ENCODE assay signal across 19 cellular contexts in genomic region chr10:83886871-83887270, GRCh38.
A peak's percentile ranks its signal among the peaks of the same experiment; 100 is the strongest.
DNase-seq lines count a peak whose midpoint lies in the region; ATAC-seq, FAIRE-seq and TF ChIP-seq lines count a peak whose summit lies in the region.
"Had no signal": no experiment of that assay in that cellular context is flagged by ENCODE, and none has a peak within 500 bp of the region (broad histone marks: within the 10 kb centered on the region; RNA-seq: fewer than 3 reads in every experiment).

No MANE protein-coding gene starts in this region.

- FAIRE-seq in bronchial epithelial cell (lab: Jason Lieb, UNC), result no peak
- FAIRE-seq: GM12878, GM18507, HTR-8/SVneo, RCC 7860 had no signal

- no peaks in the 10 kb centered on the region for H3K36me3 Mint-ChIP-seq in neural progenitor cell

- H3K9me3 Mint-ChIP-seq in neural progenitor cell, result peaks cover 3% of the 10 kb centered on the region

- H3K4me2 ChIP-seq in neural progenitor cell, result no peak overlapping the region
- H3K4me2 ChIP-seq: BLaER1 treated with 17β-estradiol and CSF1 and Interleukin-3, amounts not matched to agents 10 nM and 100 nM had no signal

- H3K27ac Mint-ChIP-seq in neural progenitor cell, result no peak overlapping the region
- H3K27ac Mint-ChIP-seq: T-helper 17 cell had no signal

- no peaks in the 10 kb centered on the region for H4K20me1 ChIP-seq in neural progenitor cell (ENCODE audit: low read depth)
- H4K20me1 ChIP-seq: BLaER1 treated with 17β-estradiol and CSF1 and Interleukin-3, amounts not matched to agents 10 nM and 100 nM had no signal

- H3K36me3 ChIP-seq in bronchial epithelial cell (ENCODE audit: control insufficient read depth, insufficient read depth, low read length), result no peaks in the 10 kb centered on the region
- H3K36me3 ChIP-seq in neural progenitor cell, result no peaks in the 10 kb centered on the region
- H3K36me3 ChIP-seq: BLaER1 treated with 17β-estradiol and CSF1 and Interleukin-3, amounts not matched to agents 10 nM and 100 nM had no signal

- no peak overlapping the region for H3K9ac ChIP-seq in neural progenitor cell
- H3K9ac ChIP-seq: BLaER1 treated with 17β-estradiol and CSF1 and Interleukin-3, amounts not matched to agents 10 nM and 100 nM had no signal

- peak; percentile 23 for DNase-seq in DMS153 (lab: John Stamatoyannopoulos, UW)
- no peak for DNase-seq in DMS153 treated with DMSO at 0.1 percent for 48 hours (lab: John Stamatoyannopoulos, UW; ENCODE audit: unreplicated experiment)
- DNase-seq in NCI-H2029 treated with DMSO at 0.1 percent for 48 hours (lab: John Stamatoyannopoulos, UW), result peak; percentile 53
- peak; percentile 15 for DNase-seq in NCI-H69 (lab: John Stamatoyannopoulos, UW)
- DNase-seq in bronchial epithelial cell (ENCODE audit: low read depth), result peak; percentile 17
- no peak for DNase-seq in NK-92 treated with Interleukin-12 subunit alpha and Interleukin-12 subunit beta, amount 100 ng/mL, for 24 hours (lab: John Stamatoyannopoulos, UW)
- DNase-seq in neural progenitor cell (ENCODE audit: low spot score), result no peak
- DNase-seq: DMS 273 treated with DMSO at 0.1 percent for 48 hours, GOT3, NCI-H2171 treated with DMSO at 0.1 percent for 48 hours, T-helper 17 cell had no signal

- H3K27me3 Mint-ChIP-seq in neural progenitor cell (ENCODE audit: insufficient read depth, low read depth), result peaks cover 6% of the 10 kb centered on the region

- no peaks in the 10 kb centered on the region for H3K79me2 ChIP-seq in neural progenitor cell (ENCODE audit: low read depth)

- H3K27me3 ChIP-seq in bronchial epithelial cell (ENCODE audit: control insufficient read depth, insufficient read depth, low read length) (no peaks in the 10 kb centered on the region), neural progenitor cell (no peaks in the 10 kb centered on the region)
- H3K27me3 ChIP-seq: BLaER1 treated with 17β-estradiol and CSF1 and Interleukin-3, amounts not matched to agents 10 nM and 100 nM had no signal

- H3K27ac ChIP-seq in neural progenitor cell, result no peak overlapping the region
- H3K27ac ChIP-seq: 22Rv1; BLaER1 treated with 17β-estradiol and CSF1 and Interleukin-3, amounts not matched to agents 10 nM and 100 nM had no signal

- H3F3A ChIP-seq in neural progenitor cell (ENCODE audit: low read depth), result peaks cover under 1% of the 10 kb centered on the region

- no peak for ATAC-seq in GM21825 (IDR thresholded peaks at IDR 0.05; ENCODE audit: unreplicated experiment)
- ATAC-seq: SK-N-SH treated with all-trans-retinoic acid at 6 μM for 48 hours, T-helper 17 cell had no signal

- H3K4me1 ChIP-seq in neural progenitor cell, result peaks cover 15% of the 10 kb centered on the region
- H3K4me1 ChIP-seq: BLaER1 treated with 17β-estradiol and CSF1 and Interleukin-3, amounts not matched to agents 10 nM and 100 nM had no signal

- no peak overlapping the region for H3K4me3 Mint-ChIP-seq in neural progenitor cell
- H3K4me3 Mint-ChIP-seq: T-helper 17 cell had no signal

- H3K4me1 Mint-ChIP-seq in neural progenitor cell, result peaks cover 6% of the 10 kb centered on the region

- TF ChIP-seq CTCF in bronchial epithelial cell (IDR thresholded peaks at IDR 0.05; ENCODE audit: insufficient read depth, low read length, severe bottlenecking) (no peak), neural progenitor cell (IDR thresholded peaks at IDR 0.05) (no peak)

- no peak overlapping the region for H2AFZ ChIP-seq in neural progenitor cell (replicated peaks)

- no peak overlapping the region for H3K4me3 ChIP-seq in bronchial epithelial cell (ENCODE audit: low read depth, low read length)
- no peak overlapping the region for H3K4me3 ChIP-seq in neural progenitor cell
- H3K4me3 ChIP-seq: BLaER1 treated with 17β-estradiol and CSF1 and Interleukin-3, amounts not matched to agents 10 nM and 100 nM; GM12878 had no signal

- H3K9me3 ChIP-seq in neural progenitor cell (ENCODE audit: low read depth), result no peaks in the 10 kb centered on the region
- H3K9me3 ChIP-seq: BLaER1 treated with 17β-estradiol and CSF1 and Interleukin-3, amounts not matched to agents 10 nM and 100 nM had no signal

Comparison
In these comparisons a context has a peak if more than half of its experiments do, and no peak if none do; other contexts are left out.
1. DNase-seq: peak in DMS153 (single experiment), NCI-H2029 treated with DMSO at 0.1 percent for 48 hours (single experiment), NCI-H69 (single experiment) and bronchial epithelial cell (single experiment); none in DMS153 treated with DMSO at 0.1 percent for 48 hours (single experiment), NK-92 treated with Interleukin-12 subunit alpha and Interleukin-12 subunit beta, amount 100 ng/mL, for 24 hours (single experiment) and neural progenitor cell (single experiment).